1 cellular context compared by ENCODE assay signal in the genomic region with DNA sequence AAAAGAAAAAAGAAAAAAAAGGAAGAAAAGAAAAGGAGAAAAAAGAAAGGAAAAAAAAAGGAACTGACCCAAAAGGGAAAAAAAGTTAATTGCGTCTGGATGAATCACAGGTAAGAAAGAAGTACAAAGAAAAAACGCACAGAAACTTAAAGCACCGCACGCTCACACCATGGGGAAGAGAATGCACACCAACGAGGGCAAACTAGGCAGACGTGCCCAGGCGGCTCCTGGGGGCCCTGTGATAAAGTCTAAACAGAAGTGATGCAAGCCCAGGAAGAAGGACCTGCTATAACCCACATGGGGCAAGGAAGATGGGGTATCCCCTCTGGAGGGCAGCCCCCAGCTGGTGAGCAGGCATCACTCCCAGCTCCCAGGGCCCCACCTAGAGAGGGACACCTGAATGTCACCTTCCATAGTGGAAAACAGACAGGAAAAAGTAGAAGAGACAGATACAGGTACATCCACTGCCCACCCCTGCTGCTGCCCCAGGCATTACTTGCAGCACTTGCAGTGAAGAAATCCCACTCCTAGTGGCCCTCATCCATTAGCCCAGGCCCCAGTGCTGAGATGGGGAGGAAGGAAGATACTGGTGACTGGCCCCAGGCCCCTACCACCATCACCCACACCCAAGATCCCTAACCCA.
TF ChIP-seq lines count a peak whose summit lies in the region.

No MANE protein-coding gene starts in this region.

TF ChIP-seq in WTC11, 78 proteins besides CTCF, POLR2A, EP300 and RAD21 (continued from another document):
- TF ChIP-seq ZNF281 (CRISPR knock-in tag; IDR thresholded peaks at IDR 0.05) (no peak), IRF1 (CRISPR knock-in tag; IDR thresholded peaks at IDR 0.05) (no peak), CDX4 (CRISPR knock-in tag; IDR thresholded peaks at IDR 0.05; ENCODE audit: borderline replicate concordance) (no peak), EMX1 (CRISPR knock-in tag; IDR thresholded peaks at IDR 0.05) (no peak), ATF1 (CRISPR knock-in tag; IDR thresholded peaks at IDR 0.05) (no peak), USF1 (CRISPR knock-in tag; IDR thresholded peaks at IDR 0.05) (no peak), GABPB1 (CRISPR knock-in tag; IDR thresholded peaks at IDR 0.05) (no peak), ATF6 (CRISPR knock-in tag; IDR thresholded peaks at IDR 0.05) (no peak)
- TF ChIP-seq, protein P1, sequence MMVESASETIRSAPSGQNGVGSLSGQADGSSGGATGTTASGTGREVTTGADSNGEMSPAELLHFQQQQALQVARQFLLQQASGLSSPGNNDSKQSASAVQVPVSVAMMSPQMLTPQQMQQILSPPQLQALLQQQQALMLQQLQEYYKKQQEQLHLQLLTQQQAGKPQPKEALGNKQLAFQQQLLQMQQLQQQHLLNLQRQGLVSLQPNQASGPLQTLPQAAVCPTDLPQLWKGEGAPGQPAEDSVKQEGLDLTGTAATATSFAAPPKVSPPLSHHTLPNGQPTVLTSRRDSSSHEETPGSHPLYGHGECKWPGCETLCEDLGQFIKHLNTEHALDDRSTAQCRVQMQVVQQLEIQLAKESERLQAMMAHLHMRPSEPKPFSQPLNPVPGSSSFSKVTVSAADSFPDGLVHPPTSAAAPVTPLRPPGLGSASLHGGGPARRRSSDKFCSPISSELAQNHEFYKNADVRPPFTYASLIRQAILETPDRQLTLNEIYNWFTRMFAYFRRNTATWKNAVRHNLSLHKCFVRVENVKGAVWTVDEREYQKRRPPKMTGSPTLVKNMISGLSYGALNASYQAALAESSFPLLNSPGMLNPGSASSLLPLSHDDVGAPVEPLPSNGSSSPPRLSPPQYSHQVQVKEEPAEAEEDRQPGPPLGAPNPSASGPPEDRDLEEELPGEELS (CRISPR knock-in tag; IDR thresholded peaks at IDR 0.05) = no peak
- TF ChIP-seq, protein P2, sequence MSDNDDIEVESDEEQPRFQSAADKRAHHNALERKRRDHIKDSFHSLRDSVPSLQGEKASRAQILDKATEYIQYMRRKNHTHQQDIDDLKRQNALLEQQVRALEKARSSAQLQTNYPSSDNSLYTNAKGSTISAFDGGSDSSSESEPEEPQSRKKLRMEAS (CRISPR knock-in tag; IDR thresholded peaks at IDR 0.05) = no peak
